1 cellular context compared by ENCODE assay signal in the genomic region with DNA sequence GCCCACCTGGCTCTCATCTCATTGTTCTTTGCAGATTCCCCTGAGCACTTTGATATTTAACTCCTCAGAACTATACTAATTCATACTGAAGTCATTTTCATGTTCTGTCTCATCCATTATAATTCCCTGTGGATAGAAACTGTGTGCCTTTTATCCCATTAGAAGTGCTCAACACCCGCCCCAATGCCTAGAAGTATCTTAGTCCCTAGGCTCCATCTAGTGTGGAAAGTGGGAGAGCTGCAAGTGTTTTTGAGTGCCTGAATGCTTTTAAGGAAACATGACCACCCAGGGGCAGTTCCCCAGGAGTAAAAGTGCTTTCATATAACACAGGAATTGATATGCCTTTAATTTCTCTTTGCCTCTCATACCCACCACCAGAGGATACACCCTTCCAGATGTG.
TF ChIP-seq lines count a peak whose summit lies in the region.

No MANE protein-coding gene starts in this region.

TF ChIP-seq in GM23338, 12 proteins besides CTCF, POLR2A, EP300 and RAD21 (continued from another document):
- TF ChIP-seq NANOG (IDR thresholded peaks at IDR 0.05; ENCODE audit: borderline replicate concordance) (no peak), ZNF331 (CRISPR knock-in tag; IDR thresholded peaks at IDR 0.05; ENCODE audit: low read depth) (no peak)
TF ChIP-seq in GM23338: peak in this region for 0.
